ENCODE assay signal across 1 cellular context in genomic region chr2:113390133-113390849, GRCh38.
TF ChIP-seq lines count a peak whose summit lies in the region.

No MANE protein-coding gene starts in this region.

TF ChIP-seq in GM12878, 131 proteins besides CTCF, POLR2A, EP300 and RAD21 (continued from another document and continues in another):
- TF ChIP-seq MEF2A (IDR thresholded peaks at IDR 0.05; ENCODE audit: insufficient read depth, low read depth, low read length), result peak; percentile 22; the same call in 1 of the 2 replicates
- TF ChIP-seq NKRF (conservative IDR thresholded peaks at IDR 0.05), result no peak
- no peak for TF ChIP-seq PAX8 (IDR thresholded peaks at IDR 0.05)
- no peak for TF ChIP-seq NR2F1 (conservative IDR thresholded peaks at IDR 0.05)
- no peak for TF ChIP-seq GABPA (IDR thresholded peaks at IDR 0.05; ENCODE audit: low read depth)
- peak; percentile 63; the same call in 1 of the 2 replicates for TF ChIP-seq EED (IDR thresholded peaks at IDR 0.05; ENCODE audit: low read depth)
- no peak for TF ChIP-seq HSF1 (IDR thresholded peaks at IDR 0.05; ENCODE audit: low read depth, low read length)
- no peak for TF ChIP-seq NR2C2 (IDR thresholded peaks at IDR 0.05; ENCODE audit: borderline replicate concordance, control insufficient read depth, insufficient read length, low read depth)
- no peak for TF ChIP-seq EZH2 (IDR thresholded peaks at IDR 0.05; ENCODE audit: borderline replicate concordance, control insufficient read depth, low read depth, low read length)
- no peak for TF ChIP-seq RELA (IDR thresholded peaks at IDR 0.05; ENCODE audit: borderline replicate concordance, partially characterized antibody)
- TF ChIP-seq SUZ12 (IDR thresholded peaks at IDR 0.05; ENCODE audit: unreplicated experiment), result no peak
- no peak for TF ChIP-seq USF2 (IDR thresholded peaks at IDR 0.05; ENCODE audit: borderline replicate concordance, low read depth, low read length)
- no peak for TF ChIP-seq ELK1 (IDR thresholded peaks at IDR 0.05; ENCODE audit: low read depth, low read length)
- no peak for TF ChIP-seq SREBF1 (IDR thresholded peaks at IDR 0.05; ENCODE audit: low read length)
- TF ChIP-seq IKZF1 (conservative IDR thresholded peaks at IDR 0.05), result peak; percentile 38; the same call in 1 of the 2 replicates
- peak; percentile 22 for TF ChIP-seq BCL3 (IDR thresholded peaks at IDR 0.05; ENCODE audit: borderline replicate concordance, insufficient read depth, low read depth, low read length, poor library complexity, severe bottlenecking)
- TF ChIP-seq CHD1 (IDR thresholded peaks at IDR 0.05; ENCODE audit: low read depth, low read length), result no peak
- TF ChIP-seq MTA2 (IDR thresholded peaks at IDR 0.05; ENCODE audit: low read depth), result peak; percentile 32; the same call in 1 of the 2 replicates
- TF ChIP-seq FOXM1 (IDR thresholded peaks at IDR 0.05; ENCODE audit: low read depth, low read length), result peak; percentile 88
- TF ChIP-seq FOXK2 (IDR thresholded peaks at IDR 0.05), result no peak
- no peak for TF ChIP-seq BCL11A (IDR thresholded peaks at IDR 0.05; ENCODE audit: low read depth, low read length)
- TF ChIP-seq NR2C1 (IDR thresholded peaks at IDR 0.05), result no peak
- no peak for TF ChIP-seq RFX5 (IDR thresholded peaks at IDR 0.05; ENCODE audit: low read depth, low read length)
- peak; percentile 55; the same call in 1 of the 2 replicates for TF ChIP-seq CREM (IDR thresholded peaks at IDR 0.05; ENCODE audit: low read depth)
- TF ChIP-seq NFYA (IDR thresholded peaks at IDR 0.05; ENCODE audit: borderline replicate concordance, low read depth, low read length), result no peak
- TF ChIP-seq MXI1 (IDR thresholded peaks at IDR 0.05; ENCODE audit: low read depth, low read length), result no peak
- TF ChIP-seq RBBP5 (conservative IDR thresholded peaks at IDR 0.05), result no peak
- TF ChIP-seq ATF7 (IDR thresholded peaks at IDR 0.05; ENCODE audit: low read depth), result peak; percentile 26; the same call in 1 of the 2 replicates
- no peak for TF ChIP-seq NRF1 (conservative IDR thresholded peaks at IDR 0.05; ENCODE audit: low read depth, low read length)
- TF ChIP-seq RB1 (IDR thresholded peaks at IDR 0.05; ENCODE audit: borderline replicate concordance), result no peak
- no peak for TF ChIP-seq YBX1 (IDR thresholded peaks at IDR 0.05)
- TF ChIP-seq HCFC1 (IDR thresholded peaks at IDR 0.05; ENCODE audit: low read length), result no peak
- TF ChIP-seq BMI1 (IDR thresholded peaks at IDR 0.05; ENCODE audit: borderline replicate concordance), result no peak
- TF ChIP-seq E2F8 (IDR thresholded peaks at IDR 0.05; ENCODE audit: low read depth, partially characterized antibody), result no peak
- no peak for TF ChIP-seq SMARCA5 (IDR thresholded peaks at IDR 0.05)
- no peak for TF ChIP-seq TCF12 (IDR thresholded peaks at IDR 0.05; ENCODE audit: low read depth, low read length)
- TF ChIP-seq E4F1 (IDR thresholded peaks at IDR 0.05; ENCODE audit: borderline replicate concordance, partially characterized antibody), result no peak
- peak; percentile 58 for TF ChIP-seq RELB (IDR thresholded peaks at IDR 0.05; ENCODE audit: low read depth)
- peak; percentile 64 for TF ChIP-seq PML (IDR thresholded peaks at IDR 0.05; ENCODE audit: low read length)
- TF ChIP-seq SPI1 (IDR thresholded peaks at IDR 0.05; ENCODE audit: borderline replicate concordance, insufficient read depth, low read depth, low read length), result peak; percentile 58; the same call in 1 of the 2 replicates
- TF ChIP-seq CEBPB (IDR thresholded peaks at IDR 0.05; ENCODE audit: borderline replicate concordance in 1 of 2, low read depth in 2 of 2, low read length in 2 of 2), result no peak
- TF ChIP-seq BHLHE40 (IDR thresholded peaks at IDR 0.05; ENCODE audit: borderline replicate concordance in 1 of 2, low read depth in 2 of 2, low read length in 1 of 2), result 0 out of 4 replicates have a peak, but pooled peaks of 1 of the 2 experiments have one; percentile 35
- no peak for TF ChIP-seq FOS (IDR thresholded peaks at IDR 0.05; ENCODE audit: borderline replicate concordance, extremely low read depth, insufficient read length)
- TF ChIP-seq ZNF592 (IDR thresholded peaks at IDR 0.05), result no peak
- TF ChIP-seq MAX (IDR thresholded peaks at IDR 0.05; ENCODE audit: low read depth, low read length), result no peak
